8 cellular contexts compared by ENCODE assay signal in the genomic region with DNA sequence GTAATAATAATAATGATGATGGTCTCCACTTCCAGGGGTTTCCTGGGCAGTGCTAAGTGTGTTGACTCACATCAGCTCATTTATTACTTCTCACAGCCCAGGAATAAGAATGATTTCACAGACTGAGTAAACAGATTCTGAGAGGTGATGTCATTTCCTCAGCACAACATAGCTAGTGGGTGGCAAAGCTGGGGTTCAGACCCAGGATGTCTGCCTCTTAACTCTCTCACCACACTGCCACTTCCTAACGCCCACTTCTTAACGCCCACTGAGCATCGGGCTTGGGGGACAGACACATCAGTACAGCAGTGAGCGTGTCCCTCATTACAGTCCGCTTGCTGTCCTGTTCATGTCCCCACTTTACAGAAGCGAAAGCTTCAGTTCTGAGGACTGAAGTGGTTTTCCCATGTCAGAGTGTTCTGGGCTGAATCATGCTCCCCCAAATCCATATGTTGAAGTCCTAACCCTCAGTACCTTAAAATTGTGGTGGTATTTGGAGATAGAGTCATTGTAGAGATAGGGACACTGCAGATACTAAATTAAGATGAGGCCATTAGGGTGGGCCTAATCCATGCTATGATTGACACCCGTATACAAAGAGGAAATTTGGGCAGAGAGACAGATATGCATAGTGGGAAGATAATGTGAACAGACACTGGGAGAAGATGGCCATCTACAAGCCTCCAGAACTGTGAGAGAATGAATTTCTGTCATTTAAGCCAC.
A peak's percentile ranks its signal among the peaks of the same experiment; 100 is the strongest.
DNase-seq lines count a peak whose midpoint lies in the region; ATAC-seq and TF ChIP-seq lines count a peak whose summit lies in the region.

No MANE protein-coding gene starts in this region.

- ATAC-seq in DND-41 (ENCODE audit: insufficient read depth, low read depth) (peak; percentile 73), HG03175 (IDR thresholded peaks at IDR 0.05; ENCODE audit: unreplicated experiment) (peak; percentile 51)

- H2AFZ ChIP-seq in DND-41 (ENCODE audit: low read depth, low read length): no peak overlapping the region

- no peak for TF ChIP-seq POLR2A in ovary (IDR thresholded peaks at IDR 0.05)

- H3K4me3 ChIP-seq in DND-41 (ENCODE audit: low read depth in 1 of 2, low read length in 2 of 2): no peak overlapping the region
- no peak overlapping the region for H3K4me3 ChIP-seq in ovary

- H3K4me1 ChIP-seq in DND-41 (ENCODE audit: insufficient read depth, low read length): no peaks in the 10 kb centered on the region
- no peaks in the 10 kb centered on the region for H3K4me1 ChIP-seq in ovary (ENCODE audit: insufficient read depth)

- no peak overlapping the region for H3K4me2 ChIP-seq in DND-41 (ENCODE audit: insufficient read depth, low read length)

- no peak for TF ChIP-seq EP300 in ovary (IDR thresholded peaks at IDR 0.05)

- DNase-seq in DND-41: peak; percentile 19
- peak; percentile 48 for DNase-seq in activated T-cell treated with anti-CD3 and anti-CD28 coated beads for 24 hours (ENCODE audit: low read depth)
- peak; percentile 70 for DNase-seq in kidney tubule cell (ENCODE audit: low spot score)
- peak in 5 of 6 experiments; percentile 8 to 56 (median 14) for DNase-seq in stimulated activated naive CD4-positive, alpha-beta T cell (lab: John Stamatoyannopoulos, UW)
- no peak for DNase-seq in NCI-H1930 (lab: John Stamatoyannopoulos, UW)
- DNase-seq in NCI-H2196 (lab: John Stamatoyannopoulos, UW; ENCODE audit: unreplicated experiment): no peak
- DNase-seq in ovary: no peak

- H3K9me3 ChIP-seq in DND-41 (ENCODE audit: insufficient read depth, low read length, severe bottlenecking) (no peaks in the 10 kb centered on the region), ovary (no peaks in the 10 kb centered on the region)

- no peaks in the 10 kb centered on the region for H4K20me1 ChIP-seq in DND-41 (ENCODE audit: insufficient read depth, low read length)

- H3K27ac ChIP-seq in DND-41 (ENCODE audit: low read length) (no peak overlapping the region), ovary (no peak overlapping the region)

- TF ChIP-seq CTCF in DND-41 (IDR thresholded peaks at IDR 0.05; ENCODE audit: borderline replicate concordance, extremely low read depth, low read length, poor library complexity, severe bottlenecking) (no peak), ovary (IDR thresholded peaks at IDR 0.05) (no peak)

- intact Hi-C loops in ovary (cut with DNase I): no loop called here

- H3K36me3 ChIP-seq in DND-41 (ENCODE audit: insufficient read depth, low read length): no peaks in the 10 kb centered on the region
- no peaks in the 10 kb centered on the region for H3K36me3 ChIP-seq in ovary

- no peak overlapping the region for H3K9ac ChIP-seq in DND-41 (ENCODE audit: low read depth, low read length)

- H3K79me2 ChIP-seq in DND-41 (ENCODE audit: insufficient read depth, low read length): no peaks in the 10 kb centered on the region

- H3K27me3 ChIP-seq in DND-41 (ENCODE audit: insufficient read depth, low read length, poor library complexity) (peaks cover 3% of the 10 kb centered on the region), ovary (no peaks in the 10 kb centered on the region)

- WGBS in ovary, 3 donors: 75 to 83% (median 76%) methylated on average over 7 of the region's 7 CpGs

Comparison
In these comparisons a context has a peak if more than half of its experiments do, and no peak if none do; other contexts are left out.
1. DNase-seq: peak in DND-41 (single experiment), activated T-cell treated with anti-CD3 and anti-CD28 coated beads for 24 hours (single experiment), kidney tubule cell (single experiment) and stimulated activated naive CD4-positive, alpha-beta T cell (5 of 6); none in NCI-H1930 (0 of 2), NCI-H2196 (single experiment) and ovary (0 of 5).